Comparison of ENCODE assay signal across 1 cellular context in the genomic region with DNA sequence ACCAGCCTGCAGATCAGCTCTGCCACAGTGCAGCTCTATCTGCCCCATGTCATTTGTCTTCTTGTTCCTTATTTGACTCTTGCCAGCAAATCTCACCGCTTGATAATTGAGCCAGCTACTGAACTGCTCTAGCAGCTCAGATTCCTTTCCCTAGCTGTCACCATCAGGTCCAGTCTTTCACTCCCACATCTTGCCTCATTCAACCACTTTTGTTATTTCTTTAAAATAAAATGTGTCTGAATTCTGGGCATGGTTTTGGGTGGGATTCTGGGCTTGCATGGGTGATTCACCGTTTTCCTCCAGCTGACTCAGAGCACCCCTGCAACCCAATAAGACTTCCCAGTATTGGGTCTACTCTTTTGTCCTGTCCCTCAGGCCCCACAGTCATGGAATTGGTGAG.
TF ChIP-seq lines count a peak whose summit lies in the region.

No MANE protein-coding gene starts in this region.

TF ChIP-seq in HepG2, 621 proteins besides CTCF, POLR2A, EP300 and RAD21 (continued from another document):
- TF ChIP-seq ZNF761 (CRISPR knock-in tag; conservative IDR thresholded peaks at IDR 0.05) (no peak), FOXM1 (CRISPR knock-in tag; IDR thresholded peaks at IDR 0.05) (no peak), RAD51 (IDR thresholded peaks at IDR 0.05; ENCODE audit: borderline replicate concordance) (no peak), ZNF607 (CRISPR knock-in tag; IDR thresholded peaks at IDR 0.05; ENCODE audit: borderline replicate concordance) (no peak)
